ENCODE assay signal across 1 cellular context in genomic region chr11:64778473-64779298, GRCh38.
TF ChIP-seq lines count a peak whose summit lies in the region.

Gene SF1 (minus strand): TSS chr11:64778542. CDS start chr11:64778392, 150 bp downstream.

TF ChIP-seq in HepG2, 621 proteins besides CTCF, POLR2A, EP300 and RAD21 (continued from another document and continues in another):
- TF ChIP-seq CSRNP2 (CRISPR knock-in tag; conservative IDR thresholded peaks at IDR 0.05; ENCODE audit: low read depth) (no peak), MLX (CRISPR knock-in tag; IDR thresholded peaks at IDR 0.05) (0 out of 2 replicates have a peak, but pooled peaks have one; percentile 9), POLR2AphosphoS2 (IDR thresholded peaks at IDR 0.05; ENCODE audit: low read depth, low read length) (peak; percentile 72; the same call in 1 of the 2 replicates), NFE2 (CRISPR knock-in tag; IDR thresholded peaks at IDR 0.05) (no peak), PBX2 (CRISPR knock-in tag; IDR thresholded peaks at IDR 0.05) (peak; percentile 37; the same call in 1 of the 2 replicates), CENPX (CRISPR knock-in tag; IDR thresholded peaks at IDR 0.05) (no peak), DMAP1 (CRISPR knock-in tag; IDR thresholded peaks at IDR 0.05) (peak; percentile 48), SRSF1 (optimal IDR thresholded peaks at IDR 0.05; ENCODE audit: low read depth, low read length) (peak; percentile 66), GABPB1 (CRISPR knock-in tag; IDR thresholded peaks at IDR 0.05) (peak; percentile 71), GABPA (IDR thresholded peaks at IDR 0.05; ENCODE audit: low read depth, low read length) (peak; percentile 31; the same call in 1 of the 2 replicates), GABPA (CRISPR knock-in tag; IDR thresholded peaks at IDR 0.05; ENCODE audit: low read depth) (peak; percentile 84), ZNF24 (IDR thresholded peaks at IDR 0.05) (no peak), ATM (IDR thresholded peaks at IDR 0.05; ENCODE audit: borderline replicate concordance) (no peak), TBL1XR1 (IDR thresholded peaks at IDR 0.05; ENCODE audit: borderline replicate concordance, low read length, partially characterized antibody) (no peak), KAT8 (CRISPR knock-in tag; IDR thresholded peaks at IDR 0.05) (peak; percentile 78; the same call in 1 of the 2 replicates), SETDB1 (CRISPR knock-in tag; IDR thresholded peaks at IDR 0.05; ENCODE audit: borderline replicate concordance) (no peak), REL (CRISPR knock-in tag; conservative IDR thresholded peaks at IDR 0.05) (0 out of 2 replicates have a peak, but pooled peaks have one; percentile 61), ZNF614 (CRISPR knock-in tag; IDR thresholded peaks at IDR 0.05; ENCODE audit: borderline replicate concordance) (0 out of 2 replicates have a peak, but pooled peaks have one; percentile 45), TSC22D2 (CRISPR knock-in tag; IDR thresholded peaks at IDR 0.05; ENCODE audit: borderline replicate concordance) (no peak), ATF7 (IDR thresholded peaks at IDR 0.05) (peak; percentile 88), ATF7 (CRISPR knock-in tag; IDR thresholded peaks at IDR 0.05) (peak; percentile 74; the same call in 1 of the 2 replicates), FOXA3 (CRISPR knock-in tag; IDR thresholded peaks at IDR 0.05) (0 out of 2 replicates have a peak, but pooled peaks have one; percentile 28), ZNF674 (CRISPR knock-in tag; IDR thresholded peaks at IDR 0.05; ENCODE audit: low read depth) (no peak; the same call in 1 of the 2 replicates), ZHX1 (CRISPR knock-in tag; IDR thresholded peaks at IDR 0.05; ENCODE audit: low read depth) (peak; percentile 89)
- TF ChIP-seq, protein P1, sequence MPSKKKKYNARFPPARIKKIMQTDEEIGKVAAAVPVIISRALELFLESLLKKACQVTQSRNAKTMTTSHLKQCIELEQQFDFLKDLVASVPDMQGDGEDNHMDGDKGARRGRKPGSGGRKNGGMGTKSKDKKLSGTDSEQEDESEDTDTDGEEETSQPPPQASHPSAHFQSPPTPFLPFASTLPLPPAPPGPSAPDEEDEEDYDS (CRISPR knock-in tag; IDR thresholded peaks at IDR 0.05): peak; percentile 94
- TF ChIP-seq, protein P2, sequence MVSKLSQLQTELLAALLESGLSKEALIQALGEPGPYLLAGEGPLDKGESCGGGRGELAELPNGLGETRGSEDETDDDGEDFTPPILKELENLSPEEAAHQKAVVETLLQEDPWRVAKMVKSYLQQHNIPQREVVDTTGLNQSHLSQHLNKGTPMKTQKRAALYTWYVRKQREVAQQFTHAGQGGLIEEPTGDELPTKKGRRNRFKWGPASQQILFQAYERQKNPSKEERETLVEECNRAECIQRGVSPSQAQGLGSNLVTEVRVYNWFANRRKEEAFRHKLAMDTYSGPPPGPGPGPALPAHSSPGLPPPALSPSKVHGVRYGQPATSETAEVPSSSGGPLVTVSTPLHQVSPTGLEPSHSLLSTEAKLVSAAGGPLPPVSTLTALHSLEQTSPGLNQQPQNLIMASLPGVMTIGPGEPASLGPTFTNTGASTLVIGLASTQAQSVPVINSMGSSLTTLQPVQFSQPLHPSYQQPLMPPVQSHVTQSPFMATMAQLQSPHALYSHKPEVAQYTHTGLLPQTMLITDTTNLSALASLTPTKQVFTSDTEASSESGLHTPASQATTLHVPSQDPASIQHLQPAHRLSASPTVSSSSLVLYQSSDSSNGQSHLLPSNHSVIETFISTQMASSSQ (IDR thresholded peaks at IDR 0.05; ENCODE audit: low read depth): no peak
- TF ChIP-seq, protein P2 (CRISPR knock-in tag; IDR thresholded peaks at IDR 0.05; ENCODE audit: borderline replicate concordance): no peak
- TF ChIP-seq, protein P3, sequence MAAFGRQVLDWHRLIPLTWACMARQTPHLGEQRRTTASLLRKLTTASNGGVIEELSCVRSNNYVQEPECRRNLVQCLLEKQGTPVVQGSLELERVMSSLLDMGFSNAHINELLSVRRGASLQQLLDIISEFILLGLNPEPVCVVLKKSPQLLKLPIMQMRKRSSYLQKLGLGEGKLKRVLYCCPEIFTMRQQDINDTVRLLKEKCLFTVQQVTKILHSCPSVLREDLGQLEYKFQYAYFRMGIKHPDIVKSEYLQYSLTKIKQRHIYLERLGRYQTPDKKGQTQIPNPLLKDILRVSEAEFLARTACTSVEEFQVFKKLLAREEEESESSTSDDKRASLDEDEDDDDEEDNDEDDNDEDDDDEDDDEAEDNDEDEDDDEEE (CRISPR knock-in tag; IDR thresholded peaks at IDR 0.05): no peak
- TF ChIP-seq, protein P4, sequence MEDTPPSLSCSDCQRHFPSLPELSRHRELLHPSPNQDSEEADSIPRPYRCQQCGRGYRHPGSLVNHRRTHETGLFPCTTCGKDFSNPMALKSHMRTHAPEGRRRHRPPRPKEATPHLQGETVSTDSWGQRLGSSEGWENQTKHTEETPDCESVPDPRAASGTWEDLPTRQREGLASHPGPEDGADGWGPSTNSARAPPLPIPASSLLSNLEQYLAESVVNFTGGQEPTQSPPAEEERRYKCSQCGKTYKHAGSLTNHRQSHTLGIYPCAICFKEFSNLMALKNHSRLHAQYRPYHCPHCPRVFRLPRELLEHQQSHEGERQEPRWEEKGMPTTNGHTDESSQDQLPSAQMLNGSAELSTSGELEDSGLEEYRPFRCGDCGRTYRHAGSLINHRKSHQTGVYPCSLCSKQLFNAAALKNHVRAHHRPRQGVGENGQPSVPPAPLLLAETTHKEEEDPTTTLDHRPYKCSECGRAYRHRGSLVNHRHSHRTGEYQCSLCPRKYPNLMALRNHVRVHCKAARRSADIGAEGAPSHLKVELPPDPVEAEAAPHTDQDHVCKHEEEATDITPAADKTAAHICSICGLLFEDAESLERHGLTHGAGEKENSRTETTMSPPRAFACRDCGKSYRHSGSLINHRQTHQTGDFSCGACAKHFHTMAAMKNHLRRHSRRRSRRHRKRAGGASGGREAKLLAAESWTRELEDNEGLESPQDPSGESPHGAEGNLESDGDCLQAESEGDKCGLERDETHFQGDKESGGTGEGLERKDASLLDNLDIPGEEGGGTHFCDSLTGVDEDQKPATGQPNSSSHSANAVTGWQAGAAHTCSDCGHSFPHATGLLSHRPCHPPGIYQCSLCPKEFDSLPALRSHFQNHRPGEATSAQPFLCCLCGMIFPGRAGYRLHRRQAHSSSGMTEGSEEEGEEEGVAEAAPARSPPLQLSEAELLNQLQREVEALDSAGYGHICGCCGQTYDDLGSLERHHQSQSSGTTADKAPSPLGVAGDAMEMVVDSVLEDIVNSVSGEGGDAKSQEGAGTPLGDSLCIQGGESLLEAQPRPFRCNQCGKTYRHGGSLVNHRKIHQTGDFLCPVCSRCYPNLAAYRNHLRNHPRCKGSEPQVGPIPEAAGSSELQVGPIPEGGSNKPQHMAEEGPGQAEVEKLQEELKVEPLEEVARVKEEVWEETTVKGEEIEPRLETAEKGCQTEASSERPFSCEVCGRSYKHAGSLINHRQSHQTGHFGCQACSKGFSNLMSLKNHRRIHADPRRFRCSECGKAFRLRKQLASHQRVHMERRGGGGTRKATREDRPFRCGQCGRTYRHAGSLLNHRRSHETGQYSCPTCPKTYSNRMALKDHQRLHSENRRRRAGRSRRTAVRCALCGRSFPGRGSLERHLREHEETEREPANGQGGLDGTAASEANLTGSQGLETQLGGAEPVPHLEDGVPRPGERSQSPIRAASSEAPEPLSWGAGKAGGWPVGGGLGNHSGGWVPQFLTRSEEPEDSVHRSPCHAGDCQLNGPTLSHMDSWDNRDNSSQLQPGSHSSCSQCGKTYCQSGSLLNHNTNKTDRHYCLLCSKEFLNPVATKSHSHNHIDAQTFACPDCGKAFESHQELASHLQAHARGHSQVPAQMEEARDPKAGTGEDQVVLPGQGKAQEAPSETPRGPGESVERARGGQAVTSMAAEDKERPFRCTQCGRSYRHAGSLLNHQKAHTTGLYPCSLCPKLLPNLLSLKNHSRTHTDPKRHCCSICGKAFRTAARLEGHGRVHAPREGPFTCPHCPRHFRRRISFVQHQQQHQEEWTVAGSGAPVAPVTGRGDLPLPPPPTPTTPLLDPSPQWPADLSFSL (CRISPR knock-in tag; IDR thresholded peaks at IDR 0.05): no peak
- TF ChIP-seq, protein P5, sequence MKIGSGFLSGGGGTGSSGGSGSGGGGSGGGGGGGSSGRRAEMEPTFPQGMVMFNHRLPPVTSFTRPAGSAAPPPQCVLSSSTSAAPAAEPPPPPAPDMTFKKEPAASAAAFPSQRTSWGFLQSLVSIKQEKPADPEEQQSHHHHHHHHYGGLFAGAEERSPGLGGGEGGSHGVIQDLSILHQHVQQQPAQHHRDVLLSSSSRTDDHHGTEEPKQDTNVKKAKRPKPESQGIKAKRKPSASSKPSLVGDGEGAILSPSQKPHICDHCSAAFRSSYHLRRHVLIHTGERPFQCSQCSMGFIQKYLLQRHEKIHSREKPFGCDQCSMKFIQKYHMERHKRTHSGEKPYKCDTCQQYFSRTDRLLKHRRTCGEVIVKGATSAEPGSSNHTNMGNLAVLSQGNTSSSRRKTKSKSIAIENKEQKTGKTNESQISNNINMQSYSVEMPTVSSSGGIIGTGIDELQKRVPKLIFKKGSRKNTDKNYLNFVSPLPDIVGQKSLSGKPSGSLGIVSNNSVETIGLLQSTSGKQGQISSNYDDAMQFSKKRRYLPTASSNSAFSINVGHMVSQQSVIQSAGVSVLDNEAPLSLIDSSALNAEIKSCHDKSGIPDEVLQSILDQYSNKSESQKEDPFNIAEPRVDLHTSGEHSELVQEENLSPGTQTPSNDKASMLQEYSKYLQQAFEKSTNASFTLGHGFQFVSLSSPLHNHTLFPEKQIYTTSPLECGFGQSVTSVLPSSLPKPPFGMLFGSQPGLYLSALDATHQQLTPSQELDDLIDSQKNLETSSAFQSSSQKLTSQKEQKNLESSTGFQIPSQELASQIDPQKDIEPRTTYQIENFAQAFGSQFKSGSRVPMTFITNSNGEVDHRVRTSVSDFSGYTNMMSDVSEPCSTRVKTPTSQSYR (CRISPR knock-in tag; IDR thresholded peaks at IDR 0.05; ENCODE audit: borderline replicate concordance): peak; percentile 77
